In genomic region chr6:144297498-144298166, GRCh38 we compare ENCODE assay signal across 13 cellular contexts. TPM values are rescaled to one million over a fixed set of nuclear protein-coding genes. Genes with fewer than 3 reads are reported as not detected.
A peak's percentile ranks its signal among the peaks of the same experiment; 100 is the strongest.
DNase-seq lines count a peak whose midpoint lies in the region; ATAC-seq, FAIRE-seq and TF ChIP-seq lines count a peak whose summit lies in the region.
"Had no signal": no experiment of that assay in that cellular context is flagged by ENCODE, and none has a peak within 500 bp of the region (broad histone marks: within the 10 kb centered on the region; RNA-seq: fewer than 3 reads in every experiment).

No MANE protein-coding gene starts in this region.

- H2AFZ ChIP-seq in GM23338 (no peak overlapping the region), HepG2 (ENCODE audit: low read length) (no peak overlapping the region)

- DNase-seq in GM23338 (ENCODE audit: low spot score), result no peak
- DNase-seq in colonic mucosa, result no peak
- no peak for DNase-seq in HepG2 (ENCODE audit: low spot score)
- peak; percentile 35 for DNase-seq in small intestine
- DNase-seq in NCI-H1417 treated with DMSO at 0.1 percent for 48 hours (lab: John Stamatoyannopoulos, UW), result no peak
- DNase-seq in stimulated activated CD4-positive, alpha-beta T cell treated with anti-CD3 and anti-CD28 coated beads, Interleukin-1b, Interleukin-23, amount 100 ng/mL, for 48 hours, result no peak
- no peak for DNase-seq in COLO829 (ENCODE audit: low spot score)
- DNase-seq in GM10248 (ENCODE audit: extremely low spot score), result no peak
- DNase-seq: NCI-H1105 treated with DMSO at 0.1 percent for 48 hours, NCI-H526 treated with DMSO at 0.1 percent for 48 hours had no signal

- no peak overlapping the region for H3K27ac Mint-ChIP-seq in GM23338

- 41% methylated on average over 3 of the region's 3 CpGs for WGBS in HepG2 (ENCODE audit: low lambda C conversion rate)
- WGBS in small intestine, 3 donors, result 13 to 55% (median 49%) methylated on average over 3 of the region's 3 CpGs

- POLR2A ChIA-PET in HepG2 (lab: Yijun Ruan, JAX) (interaction anchor here (1.1 to 2.4 kb wide), 2 partner anchors 11 to 14 kb away, joined by 4 to 12 read pairs; no protein-coding TSS in a partner anchor), GM10248 (lab: Yijun Ruan, JAX) (no interaction called here)

- peaks cover 2% of the 10 kb centered on the region; the same call in 1 of the 2 replicates for H4K20me1 ChIP-seq in GM23338 (replicated peaks; ENCODE audit: insufficient read depth)
- peaks cover 2% of the 10 kb centered on the region; the same call in 1 of the 2 replicates for H4K20me1 ChIP-seq in HepG2 (ENCODE audit: insufficient read depth, low read length)

- no peaks in the 10 kb centered on the region for H3K27me3 Mint-ChIP-seq in GM23338 (ENCODE audit: insufficient read depth, low read depth, poor library complexity)

- no peaks in the 10 kb centered on the region for H3K9me3 ChIP-seq in colonic mucosa
- no peaks in the 10 kb centered on the region for H3K9me3 ChIP-seq in HepG2 (ENCODE audit: low read length)
- no peaks in the 10 kb centered on the region for H3K9me3 ChIP-seq in small intestine (ENCODE audit: control insufficient read depth, low read depth)

- TF ChIP-seq EP300 in HepG2 (IDR thresholded peaks at IDR 0.05; ENCODE audit: low read depth in 2 of 2, low read length in 2 of 2), result no peak
- no peak for TF ChIP-seq EP300 in HepG2 (CRISPR knock-in tag; IDR thresholded peaks at IDR 0.05; ENCODE audit: borderline replicate concordance)

- TF ChIP-seq POLR2A in HepG2 (IDR thresholded peaks at IDR 0.05; ENCODE audit: insufficient read depth in 1 of 2, low read depth in 2 of 2, low read length in 2 of 2), result no peak

- H3K36me3 Mint-ChIP-seq in GM23338 (ENCODE audit: low read depth), result peaks cover 22% of the 10 kb centered on the region

- H3K4me3 ChIP-seq in GM23338 (no peak overlapping the region), colonic mucosa (no peak overlapping the region), HepG2 (replicated peaks in 1 of 3; ENCODE audit: insufficient read depth in 1 of 3, low read depth in 2 of 3, low read length in 3 of 3) (peak overlapping the region in 1 of 3 experiments; percentile 2; a peak in 1 of 6 replicates), small intestine (ENCODE audit: low read depth in 1 of 2, low read length in 2 of 2) (no peak overlapping the region)
- H3K4me3 ChIP-seq: skin epidermis had no signal

- H3K27ac ChIP-seq in GM23338 (ENCODE audit: low read depth) (no peak overlapping the region), colonic mucosa (peak overlapping the region; percentile 24), HepG2 (ENCODE audit: extremely low read length, insufficient read depth, low read length) (peak overlapping the region; percentile 20), small intestine (ENCODE audit: low read depth in 1 of 2, low read length in 1 of 2) (peak overlapping the region in 1 of 2 donors; percentile 70)

- H3K27me3 ChIP-seq in GM23338 (ENCODE audit: insufficient read depth), result no peaks in the 10 kb centered on the region
- H3K27me3 ChIP-seq in colonic mucosa, result no peaks in the 10 kb centered on the region
- H3K27me3 ChIP-seq in HepG2 (ENCODE audit: control insufficient read depth in 1 of 2, insufficient read depth in 2 of 2, low read length in 2 of 2), result no peaks in the 10 kb centered on the region
- no peaks in the 10 kb centered on the region for H3K27me3 ChIP-seq in small intestine (ENCODE audit: control insufficient read depth in 2 of 2, insufficient read depth in 2 of 2, low read length in 2 of 2)

- H3K36me3 ChIP-seq in GM23338 (ENCODE audit: insufficient read depth), result peaks cover 6% of the 10 kb centered on the region; the same call in 1 of the 2 replicates
- no peaks in the 10 kb centered on the region for H3K36me3 ChIP-seq in colonic mucosa
- peaks cover 24 to 49% of the 10 kb centered on the region in 2 experiments for H3K36me3 ChIP-seq in HepG2 (replicated peaks in 1 of 2; ENCODE audit: control insufficient read depth in 1 of 2, insufficient read depth in 2 of 2, low read length in 2 of 2)
- H3K36me3 ChIP-seq in small intestine (ENCODE audit: control insufficient read depth in 2 of 2, insufficient read depth in 2 of 2, low read length in 2 of 2), result no peaks in the 10 kb centered on the region

- H3K9ac ChIP-seq in colonic mucosa (ENCODE audit: low read depth in 2 of 2, low read length in 2 of 2) (no peak overlapping the region), HepG2 (ENCODE audit: insufficient read depth, low read depth, low read length) (no peak overlapping the region)

- H3K4me1 ChIP-seq in GM23338 (ENCODE audit: insufficient read depth) (peaks cover 9% of the 10 kb centered on the region), colonic mucosa (no peaks in the 10 kb centered on the region), HepG2 (ENCODE audit: insufficient read depth, low read length) (peaks cover 92% of the 10 kb centered on the region), small intestine (ENCODE audit: control insufficient read depth in 2 of 2, insufficient read depth in 1 of 2, low read depth in 1 of 2, low read length in 1 of 2) (peaks cover 0 to 3% of the 10 kb centered on the region in 2 donors)

- H3K79me2 ChIP-seq in GM23338 (replicated peaks; ENCODE audit: insufficient read depth) (peaks cover 16% of the 10 kb centered on the region), HepG2 (ENCODE audit: insufficient read depth, low read length) (peaks cover 83% of the 10 kb centered on the region)

- no TSS peak for BruUV-seq in HepG2 (replicated peaks; lab: Mats Ljungman, UMichigan)

- no peak overlapping the region for H3K4me3 Mint-ChIP-seq in GM23338
- H3K4me3 Mint-ChIP-seq: WTC11 had no signal

- FAIRE-seq in HepG2 (lab: Jason Lieb, UNC), result no peak
- no peak for FAIRE-seq in small intestine (lab: Jason Lieb, UNC)
- FAIRE-seq: H54 had no signal

- no peak overlapping the region for H3K4me2 ChIP-seq in GM23338
- H3K4me2 ChIP-seq in HepG2 (ENCODE audit: low read depth, low read length), result peak overlapping the region; percentile 45

- no peak for TF ChIP-seq RAD21 in HepG2 (CRISPR knock-in tag; IDR thresholded peaks at IDR 0.05)

- in situ Hi-C loops in HepG2 (cut with HindIII; ENCODE audit: extremely low pct_ligation_motif_present, low pct_unique_long_range_greater_than_20kb), result no loop called here

- H3K4me1 Mint-ChIP-seq in GM23338, result peaks cover 15% of the 10 kb centered on the region

- no peaks in the 10 kb centered on the region for H3F3A ChIP-seq in GM23338 (replicated peaks; ENCODE audit: low read depth)

- CTCF ChIA-PET in HepG2 (lab: Yijun Ruan, JAX; ENCODE audit: low intra/inter-chr PET ratio, low total read pairs), result no interaction called here
- CTCF ChIA-PET in GM10248 (lab: Yijun Ruan, JAX), result no interaction called here

- TF ChIP-seq CTCF in GM23338 (conservative IDR thresholded peaks at IDR 0.05; ENCODE audit: low read depth in 2 of 2) (no peak), colonic mucosa (IDR thresholded peaks at IDR 0.05) (no peak), HepG2 (CRISPR knock-in tag; IDR thresholded peaks at IDR 0.05) (no peak), GM10248 (IDR thresholded peaks at IDR 0.05; ENCODE audit: control extremely low read depth, extremely low read depth, low read depth, missing control alignments) (no peak)

- no peaks in the 10 kb centered on the region for H3K9me2 ChIP-seq in GM23338 (ENCODE audit: insufficient read depth)

- H3K9me3 Mint-ChIP-seq in GM23338, result peaks cover 12% of the 10 kb centered on the region

- intact Hi-C loops in colonic mucosa (cut with DNase I) (no loop called here), HepG2 (cut with micrococcal nuclease; ENCODE audit: unreplicated experiment) (no loop called here)

- ATAC-seq in GM23338, result no peak; the same call in 2 of the 3 replicates
- ATAC-seq in HepG2, result peak; percentile 53
- ATAC-seq: WTC11 had no signal

TF ChIP-seq in GM23338, 12 proteins besides CTCF, POLR2A, EP300 and RAD21:
- TF ChIP-seq JUNB (IDR thresholded peaks at IDR 0.05; ENCODE audit: unreplicated experiment), result peak; percentile 76
- TF ChIP-seq STAT1 (IDR thresholded peaks at IDR 0.05; ENCODE audit: unreplicated experiment), result no peak

TF ChIP-seq in HepG2, 621 proteins besides CTCF, POLR2A, EP300 and RAD21 (continues in another document):
- TF ChIP-seq ZSCAN9 (CRISPR knock-in tag; IDR thresholded peaks at IDR 0.05; ENCODE audit: borderline replicate concordance), result 0 out of 2 replicates have a peak, but pooled peaks have one; percentile 30

RNA-seq across cellular contexts. Expression of gene UTRN, which starts 12.5 kb away (rescaled TPM):
- total RNA-seq in GM23338 (2014; rRNA removed; shearing (Covaris generic)), result 86.8 and 121 TPM in 2 replicates
- polyA plus RNA-seq in GM23338 (2016; fragmentation: Nextera tagmentation; extraction: Ambion mirVana), result 34.8 and 53.9 TPM in 2 replicates
- total RNA-seq in colonic mucosa, result 10 to 100 TPM; 72.7 to 80.1 TPM
- total RNA-seq in HepG2 (2016; rRNA removed; fragmentation: Illumina TruSeq; extraction: Trizol), result 85.4 and 102 TPM in 2 replicates
- total RNA-seq in HepG2 (2016; cell fraction: cytosol; rRNA removed; fragmentation: Illumina TruSeq; extraction: Trizol; ENCODE audit: low read depth), result 31.3 and 33.8 TPM in 2 replicates
- total RNA-seq in HepG2 (2016; cell fraction: insoluble cytoplasmic fraction; rRNA removed; fragmentation: Illumina TruSeq; extraction: Trizol), result 82.8 and 99.8 TPM in 2 replicates
- 24.5 and 25.3 TPM in 2 replicates for total RNA-seq in HepG2 (2016; cell fraction: membrane; rRNA removed; fragmentation: Illumina TruSeq; extraction: Trizol)
- 238 and 263 TPM in 2 replicates for total RNA-seq in HepG2 (2016; cell fraction: nucleus; rRNA removed; fragmentation: Illumina TruSeq; extraction: Trizol)
- 116 and 119 TPM in 2 replicates for polyA plus RNA-seq in HepG2 (2011; rRNA removed)
- 80.3 and 114 TPM in 2 replicates for polyA plus RNA-seq in HepG2 (2011; cell fraction: cytosol; rRNA removed)
- polyA plus RNA-seq in HepG2 (2011; cell fraction: nucleus; rRNA removed), result 157 and 177 TPM in 2 replicates
- polyA plus RNA-seq in HepG2 (2012), result 163 and 168 TPM in 2 replicates
- 1.2 and 1.7 TPM in 2 replicates for polyA plus RNA-seq in HepG2 (2016; cell fraction: cytosol; fragmentation: Illumina TruSeq; extraction: Trizol; ENCODE audit: low read depth)
- 32.6 and 33.9 TPM in 2 replicates for polyA plus RNA-seq in HepG2 (2016; cell fraction: insoluble cytoplasmic fraction; fragmentation: Illumina TruSeq; extraction: Trizol; ENCODE audit: low read depth)
- 2.6 and 3.8 TPM in 2 replicates for polyA plus RNA-seq in HepG2 (2016; cell fraction: membrane; fragmentation: Illumina TruSeq; extraction: Trizol; ENCODE audit: low read depth)
- 41.1 and 45.1 TPM in 2 replicates for polyA plus RNA-seq in HepG2 (2016; cell fraction: nucleus; fragmentation: Illumina TruSeq; extraction: Trizol; ENCODE audit: insufficient read depth, low read depth)
- polyA minus RNA-seq in HepG2 (2011; rRNA and poly(A)+ RNA removed; ENCODE audit: low replicate concordance), result 15.6 and 209 TPM in 2 replicates
- 248 and 267 TPM in 2 replicates for polyA minus RNA-seq in HepG2 (2011; cell fraction: cytosol; rRNA and poly(A)+ RNA removed)
- 1,476 and 1,554 TPM in 2 replicates for polyA minus RNA-seq in HepG2 (2011; cell fraction: nucleus; rRNA and poly(A)+ RNA removed)
- polyA plus RNA-seq in small intestine, result 10 to 100 TPM in 2 of 3 donors, 1 to 10 TPM in 1; 10.0 to 25.7 (median 10.7) TPM
